In the genomic region with DNA sequence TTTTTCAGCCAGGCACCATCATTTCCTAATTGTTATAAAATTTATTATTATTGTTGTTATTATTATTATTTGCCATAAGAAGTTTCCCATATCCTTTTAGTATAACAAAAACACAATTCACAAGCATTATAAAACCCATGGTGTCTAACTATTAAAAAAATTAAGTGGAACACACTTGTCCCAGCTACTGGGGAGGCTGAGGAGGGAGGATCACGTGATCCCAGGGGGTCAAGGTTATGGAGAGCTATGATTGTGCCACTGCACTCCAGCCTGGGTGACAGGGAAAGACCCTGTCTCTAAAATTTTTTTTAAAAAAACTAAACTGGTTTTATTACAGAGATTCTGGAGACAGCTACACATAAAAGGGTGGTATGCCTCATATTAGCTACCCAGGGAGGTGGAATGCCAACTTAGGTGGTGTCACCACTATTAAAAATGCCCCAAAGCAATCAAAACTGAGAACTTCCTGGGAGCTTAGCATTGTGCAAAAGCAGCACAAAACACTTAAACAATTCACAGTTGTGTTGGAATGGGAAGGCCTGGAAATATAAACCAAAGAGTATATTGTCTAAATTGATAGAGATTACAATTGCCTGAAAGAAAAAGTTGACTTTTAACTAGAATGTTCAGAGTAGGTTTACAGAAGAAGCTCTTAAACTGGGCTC, we compare ENCODE assay signal across 22 cellular contexts. TPM values are rescaled to one million over a fixed set of nuclear protein-coding genes. Genes with fewer than 3 reads are reported as not detected.
A peak's percentile ranks its signal among the peaks of the same experiment; 100 is the strongest.
DNase-seq lines count a peak whose midpoint lies in the region; ATAC-seq and TF ChIP-seq lines count a peak whose summit lies in the region.
"Had no signal": no experiment of that assay in that cellular context is flagged by ENCODE, and none has a peak within 500 bp of the region (broad histone marks: within the 10 kb centered on the region; RNA-seq: fewer than 3 reads in every experiment).

No MANE protein-coding gene starts in this region.

- no peaks in the 10 kb centered on the region for H3K27me3 ChIP-seq in GM23338 (ENCODE audit: insufficient read depth)
- no peaks in the 10 kb centered on the region for H3K27me3 ChIP-seq in PC-3 (ENCODE audit: low read length)
- no peaks in the 10 kb centered on the region for H3K27me3 ChIP-seq in esophagus muscularis mucosa
- H3K27me3 ChIP-seq: BE2C, BLaER1 had no signal

- no peaks in the 10 kb centered on the region for H3K27me3 Mint-ChIP-seq in GM23338 (ENCODE audit: insufficient read depth, low read depth, poor library complexity)
- H3K27me3 Mint-ChIP-seq: CD4-positive, alpha-beta memory T cell had no signal

- H3K27ac Mint-ChIP-seq in GM23338: no peak overlapping the region
- H3K27ac Mint-ChIP-seq: CD14-positive monocyte; CD4-positive, alpha-beta memory T cell; CD4-positive, CD25-positive, alpha-beta regulatory T cell; CD8-positive, alpha-beta memory T cell had no signal

- TF ChIP-seq POLR2A in esophagus muscularis mucosa (IDR thresholded peaks at IDR 0.05; ENCODE audit: low read depth): no peak

- TF ChIP-seq CTCF in GM23338 (conservative IDR thresholded peaks at IDR 0.05; ENCODE audit: low read depth in 2 of 2): no peak
- no peak for TF ChIP-seq CTCF in PC-3 (conservative IDR thresholded peaks at IDR 0.05; ENCODE audit: low read depth, low read length)
- TF ChIP-seq CTCF in esophagus muscularis mucosa (IDR thresholded peaks at IDR 0.05): no peak

- BruUV-seq in PC-3 (replicated peaks; lab: Mats Ljungman, UMichigan): no TSS peak

- intact Hi-C loops in PC-3 (cut with micrococcal nuclease) (no loop called here), esophagus muscularis mucosa (cut with DNase I) (loop anchor here (5.0 kb wide), 1 partner anchor 183 kb away; no protein-coding TSS in a partner anchor)

- H3K36me3 ChIP-seq in GM23338 (ENCODE audit: insufficient read depth): no peaks in the 10 kb centered on the region
- no peaks in the 10 kb centered on the region for H3K36me3 ChIP-seq in PC-3 (ENCODE audit: low read depth, low read length)
- H3K36me3 ChIP-seq in esophagus muscularis mucosa: no peaks in the 10 kb centered on the region
- H3K36me3 ChIP-seq: BE2C, BLaER1 had no signal

- no peaks in the 10 kb centered on the region for H3F3A ChIP-seq in GM23338 (replicated peaks; ENCODE audit: low read depth)
- no peaks in the 10 kb centered on the region for H3F3A ChIP-seq in PC-3 (ENCODE audit: low read length, unreplicated experiment)

- H3K36me3 Mint-ChIP-seq in GM23338 (ENCODE audit: low read depth): no peaks in the 10 kb centered on the region
- H3K36me3 Mint-ChIP-seq: CD14-positive monocyte; CD4-positive, alpha-beta memory T cell; CD4-positive, CD25-positive, alpha-beta regulatory T cell; CD8-positive, alpha-beta memory T cell had no signal

- no peak overlapping the region for H3K4me3 Mint-ChIP-seq in GM23338
- H3K4me3 Mint-ChIP-seq: CD14-positive monocyte; CD4-positive, alpha-beta memory T cell; CD4-positive, CD25-positive, alpha-beta regulatory T cell; CD8-positive, alpha-beta memory T cell had no signal

- H3K79me2 ChIP-seq in GM23338 (replicated peaks; ENCODE audit: insufficient read depth) (no peaks in the 10 kb centered on the region), PC-3 (ENCODE audit: low read length) (no peaks in the 10 kb centered on the region)

- H3K9me3 Mint-ChIP-seq in GM23338: no peaks in the 10 kb centered on the region
- H3K9me3 Mint-ChIP-seq: CD4-positive, alpha-beta memory T cell; CD4-positive, CD25-positive, alpha-beta regulatory T cell had no signal

- WGBS in esophagus muscularis mucosa: 91% methylated on average over 1 of the region's 1 CpG

- H3K4me2 ChIP-seq in GM23338 (no peak overlapping the region), PC-3 (ENCODE audit: low read length) (no peak overlapping the region)
- H3K4me2 ChIP-seq: BLaER1 had no signal

- no peaks in the 10 kb centered on the region for H3K9me3 ChIP-seq in PC-3 (ENCODE audit: low read length)
- no peaks in the 10 kb centered on the region for H3K9me3 ChIP-seq in esophagus muscularis mucosa
- H3K9me3 ChIP-seq: BE2C, BLaER1, Caco-2 had no signal

- H3K4me3 ChIP-seq in GM23338 (no peak overlapping the region), PC-3 (ENCODE audit: low read length) (no peak overlapping the region), esophagus muscularis mucosa (no peak overlapping the region)
- H3K4me3 ChIP-seq: BLaER1, GM12878 had no signal

- peaks cover 19% of the 10 kb centered on the region; the same call in 1 of the 2 replicates for H3K4me1 ChIP-seq in GM23338 (ENCODE audit: insufficient read depth)
- peaks cover 12% of the 10 kb centered on the region for H3K4me1 ChIP-seq in PC-3 (ENCODE audit: insufficient read depth, low read length)
- no peaks in the 10 kb centered on the region for H3K4me1 ChIP-seq in esophagus muscularis mucosa
- H3K4me1 ChIP-seq: BLaER1, Caco-2 had no signal

- POLR2A ChIA-PET in PC-3 (lab: Charles Lee; ENCODE audit: unreplicated experiment): no interaction called here

- H3K9ac ChIP-seq in PC-3 (ENCODE audit: low read length): no peak overlapping the region
- H3K9ac ChIP-seq: BLaER1 had no signal

- H4K20me1 ChIP-seq in GM23338 (replicated peaks; ENCODE audit: insufficient read depth) (no peaks in the 10 kb centered on the region), PC-3 (ENCODE audit: low read length) (no peaks in the 10 kb centered on the region)
- H4K20me1 ChIP-seq: BLaER1 had no signal

- no peak for TF ChIP-seq EP300 in esophagus muscularis mucosa (IDR thresholded peaks at IDR 0.05)

- H3K9me2 ChIP-seq in GM23338 (ENCODE audit: insufficient read depth): no peaks in the 10 kb centered on the region
- no peaks in the 10 kb centered on the region for H3K9me2 ChIP-seq in PC-3 (replicated peaks; ENCODE audit: low read length)

- H3K27ac ChIP-seq in GM23338 (ENCODE audit: low read depth) (no peak overlapping the region), PC-3 (ENCODE audit: low read length) (no peak overlapping the region), esophagus muscularis mucosa (replicated peaks in 1 of 4) (no peak overlapping the region)
- H3K27ac ChIP-seq: BLaER1 had no signal

- DNase-seq in COLO829 (ENCODE audit: low spot score) (peak; percentile 44), GM23338 (ENCODE audit: low spot score) (no peak), PC-3 (peak; percentile 44), foreskin melanocyte (peak; percentile 58), esophagus muscularis mucosa (ENCODE audit: extremely low spot score) (no peak), NCI-H2196 (lab: John Stamatoyannopoulos, UW; ENCODE audit: unreplicated experiment) (no peak), GM03348 (ENCODE audit: low spot score) (no peak)
- DNase-seq: 8988T; ACHN; BE2C; C1 segment of cervical spinal cord; Caco-2; Calu3; CD4-positive, alpha-beta memory T cell; CD4-positive, CD25-positive, alpha-beta regulatory T cell; CD8-positive, alpha-beta memory T cell; DMS79 treated with DMSO at 0.1 percent for 48 hours; GF-D8 had no signal

- H2AFZ ChIP-seq in GM23338: 0 out of 2 replicates have a peak overlapping the region, but pooled peaks have one; percentile 3
- H2AFZ ChIP-seq in PC-3 (ENCODE audit: low read length): no peak overlapping the region

- ATAC-seq in GM23338: no peak
- ATAC-seq in PC-3: peak; percentile 81
- ATAC-seq in GM18867 (IDR thresholded peaks at IDR 0.05; ENCODE audit: unreplicated experiment): no peak
- ATAC-seq: GM12878 had no signal

- H3K4me1 Mint-ChIP-seq in GM23338: peaks cover 20% of the 10 kb centered on the region
- H3K4me1 Mint-ChIP-seq: CD14-positive monocyte; CD4-positive, alpha-beta memory T cell; CD4-positive, CD25-positive, alpha-beta regulatory T cell; CD8-positive, alpha-beta memory T cell had no signal

- CTCF ChIA-PET in PC-3 (lab: Charles Lee): interaction anchor here (0.6 kb wide), 1 partner anchor 8 kb away, joined by 3 read pairs; no protein-coding TSS in a partner anchor

TF ChIP-seq in GM23338, 12 proteins besides CTCF, POLR2A, EP300 and RAD21 (continues in another document):
- TF ChIP-seq, protein P1, sequence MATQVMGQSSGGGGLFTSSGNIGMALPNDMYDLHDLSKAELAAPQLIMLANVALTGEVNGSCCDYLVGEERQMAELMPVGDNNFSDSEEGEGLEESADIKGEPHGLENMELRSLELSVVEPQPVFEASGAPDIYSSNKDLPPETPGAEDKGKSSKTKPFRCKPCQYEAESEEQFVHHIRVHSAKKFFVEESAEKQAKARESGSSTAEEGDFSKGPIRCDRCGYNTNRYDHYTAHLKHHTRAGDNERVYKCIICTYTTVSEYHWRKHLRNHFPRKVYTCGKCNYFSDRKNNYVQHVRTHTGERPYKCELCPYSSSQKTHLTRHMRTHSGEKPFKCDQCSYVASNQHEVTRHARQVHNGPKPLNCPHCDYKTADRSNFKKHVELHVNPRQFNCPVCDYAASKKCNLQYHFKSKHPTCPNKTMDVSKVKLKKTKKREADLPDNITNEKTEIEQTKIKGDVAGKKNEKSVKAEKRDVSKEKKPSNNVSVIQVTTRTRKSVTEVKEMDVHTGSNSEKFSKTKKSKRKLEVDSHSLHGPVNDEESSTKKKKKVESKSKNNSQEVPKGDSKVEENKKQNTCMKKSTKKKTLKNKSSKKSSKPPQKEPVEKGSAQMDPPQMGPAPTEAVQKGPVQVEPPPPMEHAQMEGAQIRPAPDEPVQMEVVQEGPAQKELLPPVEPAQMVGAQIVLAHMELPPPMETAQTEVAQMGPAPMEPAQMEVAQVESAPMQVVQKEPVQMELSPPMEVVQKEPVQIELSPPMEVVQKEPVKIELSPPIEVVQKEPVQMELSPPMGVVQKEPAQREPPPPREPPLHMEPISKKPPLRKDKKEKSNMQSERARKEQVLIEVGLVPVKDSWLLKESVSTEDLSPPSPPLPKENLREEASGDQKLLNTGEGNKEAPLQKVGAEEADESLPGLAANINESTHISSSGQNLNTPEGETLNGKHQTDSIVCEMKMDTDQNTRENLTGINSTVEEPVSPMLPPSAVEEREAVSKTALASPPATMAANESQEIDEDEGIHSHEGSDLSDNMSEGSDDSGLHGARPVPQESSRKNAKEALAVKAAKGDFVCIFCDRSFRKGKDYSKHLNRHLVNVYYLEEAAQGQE (IDR thresholded peaks at IDR 0.05; ENCODE audit: unreplicated experiment): no peak
- TF ChIP-seq ZNF114 (CRISPR knock-in tag; IDR thresholded peaks at IDR 0.05): no peak
- TF ChIP-seq CREB1 (CRISPR knock-in tag; IDR thresholded peaks at IDR 0.05; ENCODE audit: low read depth): no peak

RNA-seq across cellular contexts. Expression of a gene that starts 8.7 kb away (rescaled TPM):
- total RNA-seq in GM23338 (2014; rRNA removed; shearing (Covaris generic)): 0.38 and 1.0 TPM in 2 replicates
- polyA plus RNA-seq in GM23338 (2016; fragmentation: Nextera tagmentation; extraction: Ambion mirVana): 0.24 and 0.32 TPM in 2 replicates
- 6.0 and 16.6 TPM in 2 replicates for total RNA-seq in PC-3 (2014; rRNA removed)
- total RNA-seq in esophagus muscularis mucosa: 10 to 100 TPM; 15.8 to 39.9 (median 24.0) TPM
- total RNA-seq: CD4-positive, alpha-beta memory T cell; CD4-positive, CD25-positive, alpha-beta regulatory T cell; CD8-positive, alpha-beta memory T cell; GM12878 had no signal
- polyA plus RNA-seq: CD14-positive monocyte; CD4-positive, alpha-beta memory T cell; CD4-positive, CD25-positive, alpha-beta regulatory T cell; CD8-positive, alpha-beta memory T cell had no signal

Comparison
In these comparisons a context has a peak if more than half of its experiments do, and no peak if none do; other contexts are left out.
1. DNase-seq: peak in COLO829 (single experiment), PC-3 (single experiment) and foreskin melanocyte (single experiment); none in GM23338 (single experiment), esophagus muscularis mucosa (single experiment), NCI-H2196 (single experiment) and GM03348 (single experiment).